ENCODE assay signal across 18 cellular contexts in the genomic region with DNA sequence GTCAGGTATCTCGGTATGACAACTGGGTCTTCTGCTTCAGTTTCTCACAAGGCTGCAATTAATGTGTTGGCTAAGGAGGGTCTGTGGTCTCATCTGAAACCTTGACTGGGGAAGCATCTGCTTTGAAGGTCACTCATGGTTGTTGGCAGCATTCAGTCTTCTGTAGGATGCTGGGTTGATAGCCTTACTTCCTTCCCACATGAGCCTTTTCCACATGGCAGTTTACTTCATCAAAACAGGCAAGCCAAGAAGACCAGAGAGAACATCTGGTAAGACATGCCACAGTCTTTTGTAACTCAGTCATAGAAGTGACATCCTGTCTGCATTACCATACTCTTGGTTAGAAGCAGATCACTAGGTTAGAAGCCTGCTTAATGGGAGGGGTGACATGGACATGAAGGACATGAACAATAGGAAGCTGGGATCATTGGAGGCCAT. TPM values are rescaled to one million over a fixed set of nuclear protein-coding genes. Genes with fewer than 3 reads are reported as not detected.
"Had no signal": no experiment of that assay in that cellular context is flagged by ENCODE, and none has a peak within 500 bp of the region (broad histone marks: within the 10 kb centered on the region; RNA-seq: fewer than 3 reads in every experiment).

No MANE protein-coding gene starts in this region.

- DNase-seq: activated CD4-positive, alpha-beta T cell treated with anti-CD3 and anti-CD28 coated beads, Interleukin-2, amount 10 ng/mL, durations not matched to agents 24 days and 14 days; activated gamma-delta T cell; activated T-cell treated with anti-CD3 and anti-CD28 coated beads, Interleukin-2, amount 50 U/mL, for 72 hours; dermis blood vessel endothelial cell; effector memory CD4-positive, alpha-beta T cell; esophagus squamous epithelium; left cardiac atrium; mesenchymal stem cell; naive thymus-derived CD4-positive, alpha-beta T cell; pancreas; stimulated activated CD4-positive, alpha-beta T cell treated with anti-CD3 and anti-CD28 coated beads, Interleukin-4, amount 100 ng/mL, for 24 hours; T1000; upper lobe of left lung had no signal

- H3K27ac Mint-ChIP-seq: activated CD4-positive, alpha-beta T cell treated with anti-CD3 and anti-CD28 coated beads, Interleukin-2, amount 10 ng/mL, durations not matched to agents 24 days and 14 days; activated naive CD4-positive, alpha-beta T cell treated with anti-CD3 and anti-CD28 coated beads, Interleukin-2, amount 50 U/mL, for 24 hours; stimulated activated memory B cell treated with anti-CD40 and anti-IgM and Interleukin-4, amounts not matched to agents 10 μg/mL and 1 μg/mL and 100 μg/mL, for 72 hours had no signal

- H3K4me3 ChIP-seq: esophagus squamous epithelium, pancreas, smooth muscle cell, thoracic aorta, upper lobe of left lung had no signal

- H3K4me2 ChIP-seq: smooth muscle cell had no signal

- H3K27me3 Mint-ChIP-seq: activated CD4-positive, alpha-beta T cell treated with anti-CD3 and anti-CD28 coated beads, Interleukin-2, amount 10 ng/mL, durations not matched to agents 24 days and 14 days; activated naive CD4-positive, alpha-beta T cell treated with anti-CD3 and anti-CD28 coated beads, Interleukin-2, amount 50 U/mL, for 24 hours; naive thymus-derived CD4-positive, alpha-beta T cell; stimulated activated memory B cell treated with anti-CD40 and anti-IgM and Interleukin-4, amounts not matched to agents 10 μg/mL and 1 μg/mL and 100 μg/mL, for 72 hours had no signal

- H3K4me1 ChIP-seq: pancreas had no signal

- H3K36me3 ChIP-seq: pancreas, thoracic aorta, upper lobe of left lung had no signal

- H3K4me3 Mint-ChIP-seq: activated CD4-positive, alpha-beta T cell treated with anti-CD3 and anti-CD28 coated beads, Interleukin-2, amount 10 ng/mL, durations not matched to agents 24 days and 14 days; stimulated activated memory B cell treated with anti-CD40 and anti-IgM and Interleukin-4, amounts not matched to agents 10 μg/mL and 1 μg/mL and 100 μg/mL, for 72 hours had no signal

- ATAC-seq: left cardiac atrium; naive thymus-derived CD4-positive, alpha-beta T cell; pancreas; sciatic nerve; stimulated activated memory B cell treated with anti-CD40 and anti-IgM and Interleukin-4, amounts not matched to agents 10 μg/mL and 1 μg/mL and 100 μg/mL, for 72 hours had no signal

- H3K27ac ChIP-seq: esophagus squamous epithelium, pancreas, thoracic aorta, upper lobe of left lung had no signal

- H3K27me3 ChIP-seq: esophagus squamous epithelium, pancreas, upper lobe of left lung had no signal

- H3K9me3 Mint-ChIP-seq: activated CD4-positive, alpha-beta T cell treated with anti-CD3 and anti-CD28 coated beads, Interleukin-2, amount 10 ng/mL, durations not matched to agents 24 days and 14 days; activated naive CD4-positive, alpha-beta T cell treated with anti-CD3 and anti-CD28 coated beads, Interleukin-2, amount 50 U/mL, for 24 hours; stimulated activated memory B cell treated with anti-CD40 and anti-IgM and Interleukin-4, amounts not matched to agents 10 μg/mL and 1 μg/mL and 100 μg/mL, for 72 hours had no signal

- H3K9me3 ChIP-seq: esophagus squamous epithelium, pancreas, thoracic aorta, upper lobe of left lung had no signal

RNA-seq across cellular contexts. Expression of gene ZCWPW2, which starts 57.6 kb away (rescaled TPM):
- total RNA-seq: activated CD4-positive, alpha-beta T cell treated with anti-CD3 and anti-CD28 coated beads, Interleukin-2, amount 10 ng/mL, durations not matched to agents 24 days and 14 days; dermis blood vessel endothelial cell had no signal
